Comparison of ENCODE assay signal across 11 cellular contexts in genomic region chrX:31228415-31228832, GRCh38.
DNase-seq lines count a peak whose midpoint lies in the region; ATAC-seq and TF ChIP-seq lines count a peak whose summit lies in the region.
"Had no signal": no experiment of that assay in that cellular context is flagged by ENCODE, and none has a peak within 500 bp of the region (broad histone marks: within the 10 kb centered on the region; RNA-seq: fewer than 3 reads in every experiment).

No MANE protein-coding gene starts in this region.

- H3K27me3 ChIP-seq in heart right ventricle = peaks cover 0 to 5% (median 0%) of the 10 kb centered on the region in 7 donors
- H3K27me3 ChIP-seq in suprapubic skin = no peaks in the 10 kb centered on the region
- H3K27me3 ChIP-seq: tibial nerve had no signal

- 37 to 45% methylated on average over 6 of the region's 6 CpGs for WGBS in heart right ventricle, 2 donors
- 58% methylated on average over 6 of the region's 6 CpGs for WGBS in suprapubic skin

- intact Hi-C loops in heart right ventricle (cut with DNase I) = no loop called here

- TF ChIP-seq POLR2A in suprapubic skin (IDR thresholded peaks at IDR 0.05) = no peak

- peaks cover 0 to 20% (median 0%) of the 10 kb centered on the region in 9 donors for H3K4me1 ChIP-seq in heart right ventricle
- peaks cover 8% of the 10 kb centered on the region for H3K4me1 ChIP-seq in suprapubic skin

- DNase-seq in heart right ventricle = peak in 1 of 2 donors; percentile 24
- no peak for DNase-seq in suprapubic skin (ENCODE audit: low spot score in 2 of 2)
- DNase-seq in NCI-H2171 treated with DMSO at 0.1 percent for 48 hours (lab: John Stamatoyannopoulos, UW) = no peak
- DNase-seq in activated CD4-positive, alpha-beta memory T cell treated with anti-CD3 and anti-CD28 coated beads, Interleukin-2, amount 10 ng/mL, durations not matched to agents 7 days and 5 days = no peak
- DNase-seq in NCI-H748 treated with DMSO at 0.1 percent for 48 hours (lab: John Stamatoyannopoulos, UW) = no peak
- DNase-seq: NCI-H524, T-cell had no signal

- H3K27ac ChIP-seq in heart right ventricle (peak overlapping the region in 4 of 10 donors; percentile 0 to 43 (median 15)), suprapubic skin (peak overlapping the region; percentile 38)

- no peak overlapping the region for H3K4me3 Mint-ChIP-seq in activated CD4-positive, alpha-beta memory T cell treated with anti-CD3 and anti-CD28 coated beads, Interleukin-2, amount 10 ng/mL, durations not matched to agents 7 days and 5 days
- H3K4me3 Mint-ChIP-seq: T-cell had no signal

- H3K9me3 Mint-ChIP-seq in activated CD4-positive, alpha-beta memory T cell treated with anti-CD3 and anti-CD28 coated beads, Interleukin-2, amount 10 ng/mL, durations not matched to agents 7 days and 5 days = no peaks in the 10 kb centered on the region
- H3K9me3 Mint-ChIP-seq: T-cell had no signal

- TF ChIP-seq CTCF in heart right ventricle (IDR thresholded peaks at IDR 0.05) = no peak
- no peak for TF ChIP-seq CTCF in suprapubic skin (IDR thresholded peaks at IDR 0.05)

- H3K36me3 ChIP-seq in heart right ventricle = no peaks in the 10 kb centered on the region
- H3K36me3 ChIP-seq in suprapubic skin = no peaks in the 10 kb centered on the region
- H3K36me3 ChIP-seq: tibial nerve had no signal

- CTCF ChIA-PET in activated CD4-positive, alpha-beta memory T cell treated with anti-CD3 and anti-CD28 coated beads, Interleukin-2, amount 10 ng/mL, durations not matched to agents 7 days and 5 days (lab: Charles Lee) = no interaction called here

- H3K9me3 ChIP-seq in heart right ventricle = no peaks in the 10 kb centered on the region
- H3K9me3 ChIP-seq in suprapubic skin = no peaks in the 10 kb centered on the region
- H3K9me3 ChIP-seq: tibial nerve had no signal

- H3K4me1 Mint-ChIP-seq in activated CD4-positive, alpha-beta memory T cell treated with anti-CD3 and anti-CD28 coated beads, Interleukin-2, amount 10 ng/mL, durations not matched to agents 7 days and 5 days = peaks cover 2% of the 10 kb centered on the region
- H3K4me1 Mint-ChIP-seq: T-cell had no signal

- no peak overlapping the region for H3K4me3 ChIP-seq in heart right ventricle
- no peak overlapping the region for H3K4me3 ChIP-seq in suprapubic skin
- H3K4me3 ChIP-seq: tibial nerve had no signal

- ATAC-seq in GM19397 (IDR thresholded peaks at IDR 0.05; ENCODE audit: unreplicated experiment) (peak; percentile 3), HG03439 (IDR thresholded peaks at IDR 0.05; ENCODE audit: unreplicated experiment) (peak; percentile 17), heart right ventricle (peak; percentile 72 to 89 (median 86)), HG02623 (IDR thresholded peaks at IDR 0.05; ENCODE audit: unreplicated experiment) (no peak)
- ATAC-seq: T-cell had no signal

- H3K36me3 Mint-ChIP-seq in activated CD4-positive, alpha-beta memory T cell treated with anti-CD3 and anti-CD28 coated beads, Interleukin-2, amount 10 ng/mL, durations not matched to agents 7 days and 5 days (ENCODE audit: low read depth) = no peaks in the 10 kb centered on the region
- H3K36me3 Mint-ChIP-seq: T-cell had no signal

- no peak overlapping the region for H3K27ac Mint-ChIP-seq in activated CD4-positive, alpha-beta memory T cell treated with anti-CD3 and anti-CD28 coated beads, Interleukin-2, amount 10 ng/mL, durations not matched to agents 7 days and 5 days
- H3K27ac Mint-ChIP-seq: T-cell had no signal

- no peaks in the 10 kb centered on the region for H3K27me3 Mint-ChIP-seq in activated CD4-positive, alpha-beta memory T cell treated with anti-CD3 and anti-CD28 coated beads, Interleukin-2, amount 10 ng/mL, durations not matched to agents 7 days and 5 days

- no peak for TF ChIP-seq EP300 in suprapubic skin (IDR thresholded peaks at IDR 0.05)

- POLR2A ChIA-PET in activated CD4-positive, alpha-beta memory T cell treated with anti-CD3 and anti-CD28 coated beads, Interleukin-2, amount 10 ng/mL, durations not matched to agents 7 days and 5 days (lab: Charles Lee) = no interaction called here
